Comparison of ENCODE assay signal across 2 cellular contexts in the genomic region with DNA sequence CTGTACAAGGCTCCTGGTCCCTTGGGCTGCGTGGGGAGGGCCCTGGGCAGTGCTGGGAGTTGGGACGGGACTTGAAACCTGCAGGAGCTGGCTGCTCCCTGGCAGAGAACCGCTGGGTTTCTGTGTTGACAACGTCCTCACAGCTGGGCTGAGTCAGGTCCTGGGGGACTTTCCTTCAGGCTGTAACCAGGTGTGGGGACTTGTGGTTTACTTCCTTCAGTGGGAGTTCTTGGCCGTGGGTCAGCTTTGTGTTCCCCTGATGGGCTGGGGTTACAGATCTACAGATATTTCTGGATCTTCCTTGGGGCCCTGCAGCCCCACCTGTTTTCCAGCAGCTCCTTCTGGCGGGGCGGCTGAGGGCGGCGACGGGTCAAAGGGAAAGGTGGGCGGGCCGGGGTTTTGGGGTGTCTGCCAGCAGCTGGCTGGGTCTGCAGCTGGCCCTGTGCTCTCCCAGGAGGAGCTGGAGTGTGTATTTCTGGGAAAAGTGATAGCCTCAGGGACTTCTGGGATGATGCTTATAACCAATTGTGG.
TF ChIP-seq lines count a peak whose summit lies in the region.

No MANE protein-coding gene starts in this region.

TF ChIP-seq in HepG2, 621 proteins besides CTCF, POLR2A, EP300 and RAD21:
- TF ChIP-seq, protein P1, sequence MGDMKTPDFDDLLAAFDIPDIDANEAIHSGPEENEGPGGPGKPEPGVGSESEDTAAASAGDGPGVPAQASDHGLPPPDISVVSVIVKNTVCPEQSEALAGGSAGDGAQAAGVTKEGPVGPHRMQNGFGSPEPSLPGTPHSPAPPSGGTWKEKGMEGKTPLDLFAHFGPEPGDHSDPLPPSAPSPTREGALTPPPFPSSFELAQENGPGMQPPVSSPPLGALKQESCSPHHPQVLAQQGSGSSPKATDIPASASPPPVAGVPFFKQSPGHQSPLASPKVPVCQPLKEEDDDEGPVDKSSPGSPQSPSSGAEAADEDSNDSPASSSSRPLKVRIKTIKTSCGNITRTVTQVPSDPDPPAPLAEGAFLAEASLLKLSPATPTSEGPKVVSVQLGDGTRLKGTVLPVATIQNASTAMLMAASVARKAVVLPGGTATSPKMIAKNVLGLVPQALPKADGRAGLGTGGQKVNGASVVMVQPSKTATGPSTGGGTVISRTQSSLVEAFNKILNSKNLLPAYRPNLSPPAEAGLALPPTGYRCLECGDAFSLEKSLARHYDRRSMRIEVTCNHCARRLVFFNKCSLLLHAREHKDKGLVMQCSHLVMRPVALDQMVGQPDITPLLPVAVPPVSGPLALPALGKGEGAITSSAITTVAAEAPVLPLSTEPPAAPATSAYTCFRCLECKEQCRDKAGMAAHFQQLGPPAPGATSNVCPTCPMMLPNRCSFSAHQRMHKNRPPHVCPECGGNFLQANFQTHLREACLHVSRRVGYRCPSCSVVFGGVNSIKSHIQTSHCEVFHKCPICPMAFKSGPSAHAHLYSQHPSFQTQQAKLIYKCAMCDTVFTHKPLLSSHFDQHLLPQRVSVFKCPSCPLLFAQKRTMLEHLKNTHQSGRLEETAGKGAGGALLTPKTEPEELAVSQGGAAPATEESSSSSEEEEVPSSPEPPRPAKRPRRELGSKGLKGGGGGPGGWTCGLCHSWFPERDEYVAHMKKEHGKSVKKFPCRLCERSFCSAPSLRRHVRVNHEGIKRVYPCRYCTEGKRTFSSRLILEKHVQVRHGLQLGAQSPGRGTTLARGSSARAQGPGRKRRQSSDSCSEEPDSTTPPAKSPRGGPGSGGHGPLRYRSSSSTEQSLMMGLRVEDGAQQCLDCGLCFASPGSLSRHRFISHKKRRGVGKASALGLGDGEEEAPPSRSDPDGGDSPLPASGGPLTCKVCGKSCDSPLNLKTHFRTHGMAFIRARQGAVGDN (CRISPR knock-in tag; IDR thresholded peaks at IDR 0.05), result peak; percentile 35; the same call in 1 of the 2 replicates
- no peak for TF ChIP-seq CBX5 (CRISPR knock-in tag; IDR thresholded peaks at IDR 0.05; ENCODE audit: borderline replicate concordance)

TF ChIP-seq in SK-N-SH treated with all-trans-retinoic acid at 6 μM for 48 hours, 23 proteins besides CTCF, POLR2A, EP300 and RAD21 (continued from another document):
- TF ChIP-seq, protein P2, sequence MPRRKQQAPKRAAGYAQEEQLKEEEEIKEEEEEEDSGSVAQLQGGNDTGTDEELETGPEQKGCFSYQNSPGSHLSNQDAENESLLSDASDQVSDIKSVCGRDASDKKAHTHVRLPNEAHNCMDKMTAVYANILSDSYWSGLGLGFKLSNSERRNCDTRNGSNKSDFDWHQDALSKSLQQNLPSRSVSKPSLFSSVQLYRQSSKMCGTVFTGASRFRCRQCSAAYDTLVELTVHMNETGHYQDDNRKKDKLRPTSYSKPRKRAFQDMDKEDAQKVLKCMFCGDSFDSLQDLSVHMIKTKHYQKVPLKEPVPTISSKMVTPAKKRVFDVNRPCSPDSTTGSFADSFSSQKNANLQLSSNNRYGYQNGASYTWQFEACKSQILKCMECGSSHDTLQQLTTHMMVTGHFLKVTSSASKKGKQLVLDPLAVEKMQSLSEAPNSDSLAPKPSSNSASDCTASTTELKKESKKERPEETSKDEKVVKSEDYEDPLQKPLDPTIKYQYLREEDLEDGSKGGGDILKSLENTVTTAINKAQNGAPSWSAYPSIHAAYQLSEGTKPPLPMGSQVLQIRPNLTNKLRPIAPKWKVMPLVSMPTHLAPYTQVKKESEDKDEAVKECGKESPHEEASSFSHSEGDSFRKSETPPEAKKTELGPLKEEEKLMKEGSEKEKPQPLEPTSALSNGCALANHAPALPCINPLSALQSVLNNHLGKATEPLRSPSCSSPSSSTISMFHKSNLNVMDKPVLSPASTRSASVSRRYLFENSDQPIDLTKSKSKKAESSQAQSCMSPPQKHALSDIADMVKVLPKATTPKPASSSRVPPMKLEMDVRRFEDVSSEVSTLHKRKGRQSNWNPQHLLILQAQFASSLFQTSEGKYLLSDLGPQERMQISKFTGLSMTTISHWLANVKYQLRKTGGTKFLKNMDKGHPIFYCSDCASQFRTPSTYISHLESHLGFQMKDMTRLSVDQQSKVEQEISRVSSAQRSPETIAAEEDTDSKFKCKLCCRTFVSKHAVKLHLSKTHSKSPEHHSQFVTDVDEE (CRISPR knock-in tag; IDR thresholded peaks at IDR 0.05), result no peak
- TF ChIP-seq RARB (CRISPR knock-in tag; IDR thresholded peaks at IDR 0.05) (no peak), BACH2 (CRISPR knock-in tag; IDR thresholded peaks at IDR 0.05; ENCODE audit: borderline replicate concordance) (no peak), GLIS3 (CRISPR knock-in tag; IDR thresholded peaks at IDR 0.05) (no peak), ESRRG (CRISPR knock-in tag; IDR thresholded peaks at IDR 0.05) (no peak), OSR1 (CRISPR knock-in tag; IDR thresholded peaks at IDR 0.05) (no peak), ZC3H10 (CRISPR knock-in tag; IDR thresholded peaks at IDR 0.05) (no peak), PPARA (CRISPR knock-in tag; IDR thresholded peaks at IDR 0.05; ENCODE audit: borderline replicate concordance) (no peak), ZFP30 (CRISPR knock-in tag; IDR thresholded peaks at IDR 0.05) (no peak), ARNTL (CRISPR knock-in tag; IDR thresholded peaks at IDR 0.05; ENCODE audit: borderline replicate concordance, low read depth) (no peak)
- TF ChIP-seq, protein P3, sequence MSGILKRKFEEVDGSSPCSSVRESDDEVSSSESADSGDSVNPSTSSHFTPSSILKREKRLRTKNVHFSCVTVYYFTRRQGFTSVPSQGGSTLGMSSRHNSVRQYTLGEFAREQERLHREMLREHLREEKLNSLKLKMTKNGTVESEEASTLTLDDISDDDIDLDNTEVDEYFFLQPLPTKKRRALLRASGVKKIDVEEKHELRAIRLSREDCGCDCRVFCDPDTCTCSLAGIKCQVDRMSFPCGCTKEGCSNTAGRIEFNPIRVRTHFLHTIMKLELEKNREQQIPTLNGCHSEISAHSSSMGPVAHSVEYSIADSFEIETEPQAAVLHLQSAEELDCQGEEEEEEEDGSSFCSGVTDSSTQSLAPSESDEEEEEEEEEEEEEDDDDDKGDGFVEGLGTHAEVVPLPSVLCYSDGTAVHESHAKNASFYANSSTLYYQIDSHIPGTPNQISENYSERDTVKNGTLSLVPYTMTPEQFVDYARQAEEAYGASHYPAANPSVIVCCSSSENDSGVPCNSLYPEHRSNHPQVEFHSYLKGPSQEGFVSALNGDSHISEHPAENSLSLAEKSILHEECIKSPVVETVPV (CRISPR knock-in tag; IDR thresholded peaks at IDR 0.05), result no peak
- TF ChIP-seq, protein P4, sequence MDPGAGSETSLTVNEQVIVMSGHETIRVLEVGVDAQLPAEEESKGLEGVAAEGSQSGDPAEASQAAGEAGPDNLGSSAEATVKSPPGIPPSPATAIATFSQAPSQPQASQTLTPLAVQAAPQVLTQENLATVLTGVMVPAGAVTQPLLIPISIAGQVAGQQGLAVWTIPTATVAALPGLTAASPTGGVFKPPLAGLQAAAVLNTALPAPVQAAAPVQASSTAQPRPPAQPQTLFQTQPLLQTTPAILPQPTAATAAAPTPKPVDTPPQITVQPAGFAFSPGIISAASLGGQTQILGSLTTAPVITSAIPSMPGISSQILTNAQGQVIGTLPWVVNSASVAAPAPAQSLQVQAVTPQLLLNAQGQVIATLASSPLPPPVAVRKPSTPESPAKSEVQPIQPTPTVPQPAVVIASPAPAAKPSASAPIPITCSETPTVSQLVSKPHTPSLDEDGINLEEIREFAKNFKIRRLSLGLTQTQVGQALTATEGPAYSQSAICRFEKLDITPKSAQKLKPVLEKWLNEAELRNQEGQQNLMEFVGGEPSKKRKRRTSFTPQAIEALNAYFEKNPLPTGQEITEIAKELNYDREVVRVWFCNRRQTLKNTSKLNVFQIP (CRISPR knock-in tag; IDR thresholded peaks at IDR 0.05; ENCODE audit: borderline replicate concordance, low read depth), result no peak
